In genomic region chr13:77036294-77036693, GRCh38 we compare ENCODE assay signal across 24 cellular contexts.
"Had no signal": no experiment of that assay in that cellular context is flagged by ENCODE, and none has a peak within 500 bp of the region (broad histone marks: within the 10 kb centered on the region; RNA-seq: fewer than 3 reads in every experiment).

No MANE protein-coding gene starts in this region.

- ATAC-seq: activated CD4-positive, alpha-beta T cell treated with anti-CD3 and anti-CD28 coated beads for 36 hours; activated T-helper 17 cell treated with anti-CD3 and anti-CD28 coated beads, Interleukin-2, amount 50 U/mL, for 72 hours; Panc1; Right ventricle myocardium inferior; T-cell had no signal

- H3K9ac ChIP-seq: KMS-11 had no signal

- H3K4me2 ChIP-seq: KMS-11 had no signal

- H3K4me3 ChIP-seq: SK-N-MC had no signal

- DNase-seq: activated CD4-positive, alpha-beta memory T cell treated with anti-CD3 and anti-CD28 coated beads, Interleukin-2, amount 10 ng/mL, durations not matched to agents 7 days and 5 days; activated CD4-positive, alpha-beta T cell treated with anti-CD3 and anti-CD28 coated beads for 36 hours; activated CD4-positive, alpha-beta T cell treated with anti-CD3 and anti-CD28 coated beads, Interleukin-2, amount 50 U/mL, for 1 hour; activated gamma-delta T cell; activated naive CD4-positive, alpha-beta T cell treated with anti-CD3 and anti-CD28 coated beads for 36 hours; activated T-cell treated with anti-CD3 and anti-CD28 coated beads for 4 hours; activated T-cell treated with anti-CD3 and anti-CD28 coated beads, Interleukin-2, amount 50 U/mL, for 48 hours; NCI-H1105; NCI-H1436 treated with DMSO at 0.1 percent for 48 hours; NCI-H187; NCI-H2081; NCI-H2171; NCI-H2227 treated with DMSO at 0.1 percent for 48 hours; NCI-H526; NCI-H774; NK-92 treated with Interleukin-12 subunit alpha and Interleukin-12 subunit beta, amount 100 ng/mL, for 24 hours; RPMI8226; T-cell; WERI-Rb-1 had no signal

- H3K27ac ChIP-seq: KMS-11, SK-N-MC, WERI-Rb-1 had no signal

- H3K36me3 ChIP-seq: WERI-Rb-1 had no signal
